Comparison of ENCODE assay signal across 8 cellular contexts in genomic region chr6:79663655-79664054, GRCh38. TPM values are rescaled to one million over a fixed set of nuclear protein-coding genes. Genes with fewer than 3 reads are reported as not detected.
DNase-seq lines count a peak whose midpoint lies in the region; ATAC-seq, FAIRE-seq and TF ChIP-seq lines count a peak whose summit lies in the region.
"Not testable (repeated sequence)": the region's sequence is repeated elsewhere in the genome, so short reads cannot be mapped to it uniquely, and the experiment has no call there.

No MANE protein-coding gene starts in this region.

- 9% methylated on average over 6 of the region's 6 CpGs for WGBS in K562 (ENCODE audit: insufficient coverage, low coverage, missing lambda C conversion rate)
- 65 to 81% (median 74%) methylated on average over 6 of the region's 6 CpGs for WGBS in spleen, 5 donors

- POLR2A ChIA-PET in CD8-positive, alpha-beta T cell (lab: Charles Lee) = not testable (repeated sequence)
- POLR2A ChIA-PET in K562 (lab: Yijun Ruan, JAX) = interaction anchor here (1.1 kb wide), 1 partner anchor 106 kb away, joined by 3 read pairs; no protein-coding TSS in a partner anchor

- peak overlapping the region; percentile 43 for H3K4me2 ChIP-seq in K562 (ENCODE audit: insufficient read depth, low read length)

- ATAC-seq in CD8-positive, alpha-beta T cell = not testable (repeated sequence)
- ATAC-seq in K562 = peak; percentile 85

- CTCF ChIA-PET in CD8-positive, alpha-beta T cell (lab: Charles Lee) = interaction anchor here (1.2 kb wide), 1 partner anchor 18 kb away, joined by 5 read pairs; no protein-coding TSS in a partner anchor
- CTCF ChIA-PET in K562 (lab: Yijun Ruan, JAX; ENCODE audit: low intra/inter-chr PET ratio) = not testable (repeated sequence)

- H3K4me3 ChIP-seq in CD8-positive, alpha-beta T cell (ENCODE audit: low read depth, low read length); K562; spleen: not testable (repeated sequence)
- H3K4me3 ChIP-seq in HUES6 (ENCODE audit: low read depth, low read length) = peak overlapping the region; percentile 36

- not testable (repeated sequence) for H3K27me3 ChIP-seq in CD8-positive, alpha-beta T cell (ENCODE audit: insufficient read depth, low read length); HUES6 (ENCODE audit: control insufficient read depth, insufficient read depth, low read length); K562 (ENCODE audit: control insufficient read depth in 2 of 2, insufficient read depth in 2 of 2, low read length in 2 of 2); spleen (replicated peaks in 1 of 7)

- intact Hi-C loops in CD8-positive, alpha-beta T cell (cut with DNase I, micrococcal nuclease); activated CD4-positive, alpha-beta T cell treated with anti-CD3 and anti-CD28 coated beads, Interleukin-2, amount 10 ng/mL, durations not matched to agents 24 days and 14 days (cut with micrococcal nuclease); K562 (cut with micrococcal nuclease); spleen (cut with DNase I; ENCODE audit: low total_unique reads): not testable (repeated sequence)

- not testable (repeated sequence) for H3K27ac ChIP-seq in CD8-positive, alpha-beta T cell (ENCODE audit: low read depth, low read length); HUES6 (ENCODE audit: low read depth, low read length); K562 (ENCODE audit: extremely low read depth, low read depth, low read length); spleen

- not testable (repeated sequence) for TF ChIP-seq EP300 in K562 (IDR thresholded peaks at IDR 0.05; ENCODE audit: low read length)

- not testable (repeated sequence) for H2AFZ ChIP-seq in K562 (ENCODE audit: low read depth, low read length)

- H3K27ac Mint-ChIP-seq in CD8-positive, alpha-beta T cell; activated CD4-positive, alpha-beta T cell treated with anti-CD3 and anti-CD28 coated beads, Interleukin-2, amount 10 ng/mL, durations not matched to agents 24 days and 14 days: not testable (repeated sequence)

- not testable (repeated sequence) for TF ChIP-seq CTCF in CD8-positive, alpha-beta T cell (IDR thresholded peaks at IDR 0.05); K562 (IDR thresholded peaks at IDR 0.05 in 2 of 3, conservative IDR thresholded peaks at IDR 0.05 in 1 of 3; ENCODE audit: insufficient read depth in 2 of 3, low read depth in 1 of 3, low read length in 3 of 3); spleen (IDR thresholded peaks at IDR 0.05 in 8 of 11, conservative IDR thresholded peaks at IDR 0.05 in 3 of 11)

- H3K9me3 ChIP-seq in CD8-positive, alpha-beta T cell (ENCODE audit: low read length); HUES6 (ENCODE audit: control insufficient read depth, insufficient read depth, low read depth, low read length); K562 (replicated peaks; ENCODE audit: control insufficient read depth, insufficient read depth, low read depth, low read length); spleen: not testable (repeated sequence)

- DNase-seq in CD8-positive, alpha-beta T cell = peak in 4 of 7 experiments; percentile 7 to 80 (median 31)
- DNase-seq in NCI-H774 (lab: John Stamatoyannopoulos, UW) (peak; percentile 41), K562 (ENCODE audit: extremely low read depth in 1 of 4, low spot score in 3 of 4) (peak in 1 of 4 experiments; percentile 53), iPS-NIHi11 (ENCODE audit: low spot score) (peak; percentile 25), mucosa of gallbladder (ENCODE audit: low spot score) (peak; percentile 24), spleen (peak; percentile 62)
- peak; percentile 62 for DNase-seq in activated CD4-positive, alpha-beta T cell treated with anti-CD3 and anti-CD28 coated beads, Interleukin-2, amount 10 ng/mL, durations not matched to agents 24 days and 14 days

- H3K79me2 ChIP-seq in K562 (ENCODE audit: control insufficient read depth, insufficient read depth, low read length) = not testable (repeated sequence)

- TF ChIP-seq RAD21 in K562 (CRISPR knock-in tag; conservative IDR thresholded peaks at IDR 0.05 in 1 of 2, IDR thresholded peaks at IDR 0.05 in 1 of 2) = not testable (repeated sequence)

- FAIRE-seq in K562 (lab: Jason Lieb, UNC) = not testable (repeated sequence)

- not testable (repeated sequence) for H3K27me3 Mint-ChIP-seq in CD8-positive, alpha-beta T cell (ENCODE audit: low read depth); activated CD4-positive, alpha-beta T cell treated with anti-CD3 and anti-CD28 coated beads, Interleukin-2, amount 10 ng/mL, durations not matched to agents 24 days and 14 days

- not testable (repeated sequence) for TF ChIP-seq POLR2A in K562 (conservative IDR thresholded peaks at IDR 0.05); spleen (IDR thresholded peaks at IDR 0.05)

- H3K4me3 Mint-ChIP-seq in CD8-positive, alpha-beta T cell; activated CD4-positive, alpha-beta T cell treated with anti-CD3 and anti-CD28 coated beads, Interleukin-2, amount 10 ng/mL, durations not matched to agents 24 days and 14 days: not testable (repeated sequence)

- H3K36me3 Mint-ChIP-seq in CD8-positive, alpha-beta T cell; activated CD4-positive, alpha-beta T cell treated with anti-CD3 and anti-CD28 coated beads, Interleukin-2, amount 10 ng/mL, durations not matched to agents 24 days and 14 days (ENCODE audit: low read depth): not testable (repeated sequence)

- H3K4me1 ChIP-seq in CD8-positive, alpha-beta T cell (ENCODE audit: insufficient read depth, low read length) = peaks cover 54% of the 10 kb centered on the region
- H3K4me1 ChIP-seq in HUES6 (ENCODE audit: control insufficient read depth, insufficient read depth, low read length) = peaks cover 22% of the 10 kb centered on the region
- not testable (repeated sequence) for H3K4me1 ChIP-seq in K562 (replicated peaks in 1 of 2; ENCODE audit: control insufficient read depth in 2 of 2, insufficient read depth in 2 of 2, low read length in 2 of 2); spleen

- H3K9ac ChIP-seq in HUES6 (ENCODE audit: low read length) = not testable (repeated sequence)
- peak overlapping the region in 1 of 2 experiments; percentile 77; a peak in 2 of 4 replicates for H3K9ac ChIP-seq in K562 (ENCODE audit: insufficient read depth in 1 of 2, low read depth in 2 of 2, low read length in 2 of 2)

- H3K36me3 ChIP-seq in CD8-positive, alpha-beta T cell (ENCODE audit: insufficient read depth, low read length); HUES6 (ENCODE audit: control insufficient read depth, insufficient read depth, low read length); K562 (ENCODE audit: control insufficient read depth, insufficient read depth, low read length); spleen: not testable (repeated sequence)

- not testable (repeated sequence) for BruUV-seq in K562 (replicated peaks; lab: Mats Ljungman, UMichigan)

- not testable (repeated sequence) for H4K20me1 ChIP-seq in K562 (replicated peaks; ENCODE audit: control insufficient read depth, insufficient read depth, low read length)

- in situ Hi-C loops in K562 (cut with MboI) = not testable (repeated sequence)

- peaks cover 27% of the 10 kb centered on the region for H3K4me1 Mint-ChIP-seq in CD8-positive, alpha-beta T cell (ENCODE audit: low read depth)
- not testable (repeated sequence) for H3K4me1 Mint-ChIP-seq in activated CD4-positive, alpha-beta T cell treated with anti-CD3 and anti-CD28 coated beads, Interleukin-2, amount 10 ng/mL, durations not matched to agents 24 days and 14 days

- H3K9me1 ChIP-seq in K562 (ENCODE audit: control insufficient read depth, insufficient read depth, low read length) = not testable (repeated sequence)

- H3K9me3 Mint-ChIP-seq in CD8-positive, alpha-beta T cell = not testable (repeated sequence)
- peaks cover 22% of the 10 kb centered on the region for H3K9me3 Mint-ChIP-seq in activated CD4-positive, alpha-beta T cell treated with anti-CD3 and anti-CD28 coated beads, Interleukin-2, amount 10 ng/mL, durations not matched to agents 24 days and 14 days

TF ChIP-seq in K562, 482 proteins besides CTCF, POLR2A, EP300 and RAD21:
- TF ChIP-seq FOXK2 (conservative IDR thresholded peaks at IDR 0.05 in 1 of 2, IDR thresholded peaks at IDR 0.05 in 1 of 2; ENCODE audit: low read depth in 2 of 2) = peak; percentile 15 to 31; a peak in 1 of 4 replicates

RNA-seq across cellular contexts. Expression of gene SH3BGRL2, which starts 32.5 kb away (rescaled TPM):
- under 1 TPM; 0.25 to 0.33 TPM for total RNA-seq in CD8-positive, alpha-beta T cell
- total RNA-seq in activated CD4-positive, alpha-beta T cell treated with anti-CD3 and anti-CD28 coated beads, Interleukin-2, amount 10 ng/mL, durations not matched to agents 24 days and 14 days = 0.07 and 0.14 TPM in 2 replicates
- 1.8 and 7.8 TPM in 2 replicates for total RNA-seq in K562 (2011; cell fraction: chromatin; rRNA removed; ENCODE audit: low replicate concordance)
- 1.3 and 2.1 TPM in 2 replicates for total RNA-seq in K562 (2011; cell fraction: nucleolus; rRNA removed)
- 5.4 and 8.2 TPM in 2 replicates for total RNA-seq in K562 (2011; cell fraction: nucleoplasm; rRNA removed)
- total RNA-seq in K562 (2014; rRNA removed) (7.3 and 8.0 TPM in 2 replicates), K562 (2014; rRNA removed; fragmentation: Illumina TruSeq; extraction: Trizol) (12.1 and 13.6 TPM in 2 replicates), K562 (2015; rRNA removed; fragmentation: Illumina TruSeq; extraction: Trizol) (9.1 and 10.2 TPM in 2 replicates), K562 (2021) (9.9 and 10.8 TPM in 2 replicates), mucosa of gallbladder (64.3 TPM), spleen (10 to 100 TPM in 5 of 7 donors, 1 to 10 TPM in 2; 9.4 to 24.6 (median 12.8) TPM)
- polyA plus RNA-seq in K562 (2011; rRNA removed) (2.9 and 5.5 TPM in 2 replicates), K562 (2014; fragmentation: Illumina TruSeq; extraction: Trizol) (8.3 and 10.5 TPM in 2 replicates), K562 (2014; fragmentation: Nextera tagmentation; extraction: Ambion mirVana) (1 to 10 TPM; 4.4 to 5.0 TPM), K562 (2014; rRNA removed) (6.5 and 8.6 TPM in 2 replicates), spleen (1 to 10 TPM; 1.8 to 3.8 (median 2.2) TPM)
- polyA plus RNA-seq in K562 (2011; cell fraction: cytosol; rRNA removed) = 1.2 and 1.8 TPM in 2 replicates
- 1.8 and 1.9 TPM in 2 replicates for polyA plus RNA-seq in K562 (2011; cell fraction: nucleus; rRNA removed)
- polyA plus RNA-seq in K562 (2012) = 4.4 and 6.3 TPM in 2 replicates
- polyA minus RNA-seq in K562 (2011; rRNA and poly(A)+ RNA removed) = 3.8 and 5.6 TPM in 2 replicates
- 1.7 and 3.1 TPM in 2 replicates for polyA minus RNA-seq in K562 (2011; cell fraction: cytosol; rRNA and poly(A)+ RNA removed)
- 1.8 and 2.7 TPM in 2 replicates for polyA minus RNA-seq in K562 (2011; cell fraction: nucleus; rRNA and poly(A)+ RNA removed)
